In the genomic region with DNA sequence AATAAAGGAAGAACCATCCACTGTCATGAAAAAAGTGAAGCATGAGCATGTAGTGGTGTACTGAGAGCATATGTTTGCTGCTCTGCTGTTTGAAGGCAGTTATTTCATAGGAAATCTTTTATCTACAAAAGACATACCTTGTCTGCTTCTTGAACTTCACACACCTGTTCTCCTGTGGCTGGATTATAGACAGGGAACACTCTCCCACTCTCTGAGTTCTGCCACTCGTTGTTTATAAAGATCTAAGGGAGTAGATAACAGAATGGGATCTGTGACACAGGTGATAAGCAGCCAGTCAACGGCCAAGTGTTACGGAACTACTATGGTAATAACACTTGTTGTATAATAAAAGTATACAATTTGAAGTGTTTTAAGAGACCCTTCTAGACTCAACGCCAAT, we compare ENCODE assay signal across 2 cellular contexts.
A peak's percentile ranks its signal among the peaks of the same experiment; 100 is the strongest.
TF ChIP-seq lines count a peak whose summit lies in the region.

No MANE protein-coding gene starts in this region.

TF ChIP-seq in A549, 52 proteins besides CTCF, POLR2A, EP300 and RAD21:
- TF ChIP-seq HOXA7 (CRISPR knock-in tag; IDR thresholded peaks at IDR 0.05): no peak
- TF ChIP-seq ZSCAN20 (CRISPR knock-in tag; IDR thresholded peaks at IDR 0.05): no peak
- no peak for TF ChIP-seq SREBF2 (IDR thresholded peaks at IDR 0.05)
- no peak for TF ChIP-seq SMC3 (IDR thresholded peaks at IDR 0.05)
TF ChIP-seq in A549: peak in this region for 0.

TF ChIP-seq in K562, 482 proteins besides CTCF, POLR2A, EP300 and RAD21 (continues in another document):
- TF ChIP-seq ZSCAN29 (IDR thresholded peaks at IDR 0.05) (no peak), ZNF347 (CRISPR knock-in tag; IDR thresholded peaks at IDR 0.05; ENCODE audit: low read depth) (no peak), FOXK2 (conservative IDR thresholded peaks at IDR 0.05 in 1 of 2, IDR thresholded peaks at IDR 0.05 in 1 of 2; ENCODE audit: low read depth in 2 of 2) (peak in 1 of 2 experiments; percentile 53; a peak in 1 of 4 replicates), TBP (optimal IDR thresholded peaks at IDR 0.05; ENCODE audit: low read depth, low read length) (no peak), TEAD4 (IDR thresholded peaks at IDR 0.05; ENCODE audit: low read length) (peak; percentile 96), TEAD4 (CRISPR knock-in tag; IDR thresholded peaks at IDR 0.05; ENCODE audit: borderline replicate concordance) (no peak), ARID1B (IDR thresholded peaks at IDR 0.05) (peak; percentile 89), ZNF41 (CRISPR knock-in tag; conservative IDR thresholded peaks at IDR 0.05) (no peak), MEIS2 (IDR thresholded peaks at IDR 0.05; ENCODE audit: partially characterized antibody) (peak; percentile 18), MTA2 (IDR thresholded peaks at IDR 0.05; ENCODE audit: low read depth) (peak; percentile 71; the same call in 1 of the 2 replicates), RCOR1 (IDR thresholded peaks at IDR 0.05; ENCODE audit: borderline replicate concordance in 1 of 2, low read depth in 2 of 2, low read length in 2 of 2) (peak in 1 of 2 experiments; percentile 12; a peak in 1 of 4 replicates), GATAD2B (IDR thresholded peaks at IDR 0.05; ENCODE audit: borderline replicate concordance) (0 out of 2 replicates have a peak, but pooled peaks have one; percentile 28), GATA2 (CRISPR knock-in tag; IDR thresholded peaks at IDR 0.05) (peak; percentile 60), POU5F1 (IDR thresholded peaks at IDR 0.05; ENCODE audit: borderline replicate concordance, low read depth, low read length, partially characterized antibody) (no peak), NFE2 (IDR thresholded peaks at IDR 0.05; ENCODE audit: low read depth) (peak; percentile 7; the same call in 1 of the 2 replicates), SMARCE1 (IDR thresholded peaks at IDR 0.05) (peak; percentile 68; the same call in 1 of the 2 replicates), PML (IDR thresholded peaks at IDR 0.05; ENCODE audit: low read length) (peak; percentile 90), TCF3 (CRISPR knock-in tag; IDR thresholded peaks at IDR 0.05) (peak; percentile 79), ZEB2 (IDR thresholded peaks at IDR 0.05) (peak; percentile 93), CCNT2 (IDR thresholded peaks at IDR 0.05; ENCODE audit: borderline replicate concordance, extremely low read depth, insufficient read length, low read depth, low read length) (peak; percentile 56), CBFA2T2 (conservative IDR thresholded peaks at IDR 0.05) (peak; percentile 88), POLR2AphosphoS5 (IDR thresholded peaks at IDR 0.05; ENCODE audit: control insufficient read depth, insufficient read depth, low read depth, low read length) (peak; percentile 74), NFIC (IDR thresholded peaks at IDR 0.05) (peak; percentile 57), CXXC5 (CRISPR knock-in tag; IDR thresholded peaks at IDR 0.05) (peak; percentile 50), STAT5A (IDR thresholded peaks at IDR 0.05; ENCODE audit: borderline replicate concordance, low read length) (peak; percentile 69), MYNN (IDR thresholded peaks at IDR 0.05) (no peak), MYNN (CRISPR knock-in tag; IDR thresholded peaks at IDR 0.05) (no peak), SMARCA4 (IDR thresholded peaks at IDR 0.05) (peak; percentile 78; the same call in 1 of the 2 replicates)
- TF ChIP-seq, protein P1, sequence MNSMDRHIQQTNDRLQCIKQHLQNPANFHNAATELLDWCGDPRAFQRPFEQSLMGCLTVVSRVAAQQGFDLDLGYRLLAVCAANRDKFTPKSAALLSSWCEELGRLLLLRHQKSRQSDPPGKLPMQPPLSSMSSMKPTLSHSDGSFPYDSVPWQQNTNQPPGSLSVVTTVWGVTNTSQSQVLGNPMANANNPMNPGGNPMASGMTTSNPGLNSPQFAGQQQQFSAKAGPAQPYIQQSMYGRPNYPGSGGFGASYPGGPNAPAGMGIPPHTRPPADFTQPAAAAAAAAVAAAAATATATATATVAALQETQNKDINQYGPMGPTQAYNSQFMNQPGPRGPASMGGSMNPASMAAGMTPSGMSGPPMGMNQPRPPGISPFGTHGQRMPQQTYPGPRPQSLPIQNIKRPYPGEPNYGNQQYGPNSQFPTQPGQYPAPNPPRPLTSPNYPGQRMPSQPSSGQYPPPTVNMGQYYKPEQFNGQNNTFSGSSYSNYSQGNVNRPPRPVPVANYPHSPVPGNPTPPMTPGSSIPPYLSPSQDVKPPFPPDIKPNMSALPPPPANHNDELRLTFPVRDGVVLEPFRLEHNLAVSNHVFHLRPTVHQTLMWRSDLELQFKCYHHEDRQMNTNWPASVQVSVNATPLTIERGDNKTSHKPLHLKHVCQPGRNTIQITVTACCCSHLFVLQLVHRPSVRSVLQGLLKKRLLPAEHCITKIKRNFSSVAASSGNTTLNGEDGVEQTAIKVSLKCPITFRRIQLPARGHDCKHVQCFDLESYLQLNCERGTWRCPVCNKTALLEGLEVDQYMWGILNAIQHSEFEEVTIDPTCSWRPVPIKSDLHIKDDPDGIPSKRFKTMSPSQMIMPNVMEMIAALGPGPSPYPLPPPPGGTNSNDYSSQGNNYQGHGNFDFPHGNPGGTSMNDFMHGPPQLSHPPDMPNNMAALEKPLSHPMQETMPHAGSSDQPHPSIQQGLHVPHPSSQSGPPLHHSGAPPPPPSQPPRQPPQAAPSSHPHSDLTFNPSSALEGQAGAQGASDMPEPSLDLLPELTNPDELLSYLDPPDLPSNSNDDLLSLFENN (IDR thresholded peaks at IDR 0.05; ENCODE audit: low read depth in 2 of 2, low read length in 2 of 2): 0 out of 4 replicates have a peak, but pooled peaks of 1 of the 2 experiments have one; percentile 18
- TF ChIP-seq, protein P2, sequence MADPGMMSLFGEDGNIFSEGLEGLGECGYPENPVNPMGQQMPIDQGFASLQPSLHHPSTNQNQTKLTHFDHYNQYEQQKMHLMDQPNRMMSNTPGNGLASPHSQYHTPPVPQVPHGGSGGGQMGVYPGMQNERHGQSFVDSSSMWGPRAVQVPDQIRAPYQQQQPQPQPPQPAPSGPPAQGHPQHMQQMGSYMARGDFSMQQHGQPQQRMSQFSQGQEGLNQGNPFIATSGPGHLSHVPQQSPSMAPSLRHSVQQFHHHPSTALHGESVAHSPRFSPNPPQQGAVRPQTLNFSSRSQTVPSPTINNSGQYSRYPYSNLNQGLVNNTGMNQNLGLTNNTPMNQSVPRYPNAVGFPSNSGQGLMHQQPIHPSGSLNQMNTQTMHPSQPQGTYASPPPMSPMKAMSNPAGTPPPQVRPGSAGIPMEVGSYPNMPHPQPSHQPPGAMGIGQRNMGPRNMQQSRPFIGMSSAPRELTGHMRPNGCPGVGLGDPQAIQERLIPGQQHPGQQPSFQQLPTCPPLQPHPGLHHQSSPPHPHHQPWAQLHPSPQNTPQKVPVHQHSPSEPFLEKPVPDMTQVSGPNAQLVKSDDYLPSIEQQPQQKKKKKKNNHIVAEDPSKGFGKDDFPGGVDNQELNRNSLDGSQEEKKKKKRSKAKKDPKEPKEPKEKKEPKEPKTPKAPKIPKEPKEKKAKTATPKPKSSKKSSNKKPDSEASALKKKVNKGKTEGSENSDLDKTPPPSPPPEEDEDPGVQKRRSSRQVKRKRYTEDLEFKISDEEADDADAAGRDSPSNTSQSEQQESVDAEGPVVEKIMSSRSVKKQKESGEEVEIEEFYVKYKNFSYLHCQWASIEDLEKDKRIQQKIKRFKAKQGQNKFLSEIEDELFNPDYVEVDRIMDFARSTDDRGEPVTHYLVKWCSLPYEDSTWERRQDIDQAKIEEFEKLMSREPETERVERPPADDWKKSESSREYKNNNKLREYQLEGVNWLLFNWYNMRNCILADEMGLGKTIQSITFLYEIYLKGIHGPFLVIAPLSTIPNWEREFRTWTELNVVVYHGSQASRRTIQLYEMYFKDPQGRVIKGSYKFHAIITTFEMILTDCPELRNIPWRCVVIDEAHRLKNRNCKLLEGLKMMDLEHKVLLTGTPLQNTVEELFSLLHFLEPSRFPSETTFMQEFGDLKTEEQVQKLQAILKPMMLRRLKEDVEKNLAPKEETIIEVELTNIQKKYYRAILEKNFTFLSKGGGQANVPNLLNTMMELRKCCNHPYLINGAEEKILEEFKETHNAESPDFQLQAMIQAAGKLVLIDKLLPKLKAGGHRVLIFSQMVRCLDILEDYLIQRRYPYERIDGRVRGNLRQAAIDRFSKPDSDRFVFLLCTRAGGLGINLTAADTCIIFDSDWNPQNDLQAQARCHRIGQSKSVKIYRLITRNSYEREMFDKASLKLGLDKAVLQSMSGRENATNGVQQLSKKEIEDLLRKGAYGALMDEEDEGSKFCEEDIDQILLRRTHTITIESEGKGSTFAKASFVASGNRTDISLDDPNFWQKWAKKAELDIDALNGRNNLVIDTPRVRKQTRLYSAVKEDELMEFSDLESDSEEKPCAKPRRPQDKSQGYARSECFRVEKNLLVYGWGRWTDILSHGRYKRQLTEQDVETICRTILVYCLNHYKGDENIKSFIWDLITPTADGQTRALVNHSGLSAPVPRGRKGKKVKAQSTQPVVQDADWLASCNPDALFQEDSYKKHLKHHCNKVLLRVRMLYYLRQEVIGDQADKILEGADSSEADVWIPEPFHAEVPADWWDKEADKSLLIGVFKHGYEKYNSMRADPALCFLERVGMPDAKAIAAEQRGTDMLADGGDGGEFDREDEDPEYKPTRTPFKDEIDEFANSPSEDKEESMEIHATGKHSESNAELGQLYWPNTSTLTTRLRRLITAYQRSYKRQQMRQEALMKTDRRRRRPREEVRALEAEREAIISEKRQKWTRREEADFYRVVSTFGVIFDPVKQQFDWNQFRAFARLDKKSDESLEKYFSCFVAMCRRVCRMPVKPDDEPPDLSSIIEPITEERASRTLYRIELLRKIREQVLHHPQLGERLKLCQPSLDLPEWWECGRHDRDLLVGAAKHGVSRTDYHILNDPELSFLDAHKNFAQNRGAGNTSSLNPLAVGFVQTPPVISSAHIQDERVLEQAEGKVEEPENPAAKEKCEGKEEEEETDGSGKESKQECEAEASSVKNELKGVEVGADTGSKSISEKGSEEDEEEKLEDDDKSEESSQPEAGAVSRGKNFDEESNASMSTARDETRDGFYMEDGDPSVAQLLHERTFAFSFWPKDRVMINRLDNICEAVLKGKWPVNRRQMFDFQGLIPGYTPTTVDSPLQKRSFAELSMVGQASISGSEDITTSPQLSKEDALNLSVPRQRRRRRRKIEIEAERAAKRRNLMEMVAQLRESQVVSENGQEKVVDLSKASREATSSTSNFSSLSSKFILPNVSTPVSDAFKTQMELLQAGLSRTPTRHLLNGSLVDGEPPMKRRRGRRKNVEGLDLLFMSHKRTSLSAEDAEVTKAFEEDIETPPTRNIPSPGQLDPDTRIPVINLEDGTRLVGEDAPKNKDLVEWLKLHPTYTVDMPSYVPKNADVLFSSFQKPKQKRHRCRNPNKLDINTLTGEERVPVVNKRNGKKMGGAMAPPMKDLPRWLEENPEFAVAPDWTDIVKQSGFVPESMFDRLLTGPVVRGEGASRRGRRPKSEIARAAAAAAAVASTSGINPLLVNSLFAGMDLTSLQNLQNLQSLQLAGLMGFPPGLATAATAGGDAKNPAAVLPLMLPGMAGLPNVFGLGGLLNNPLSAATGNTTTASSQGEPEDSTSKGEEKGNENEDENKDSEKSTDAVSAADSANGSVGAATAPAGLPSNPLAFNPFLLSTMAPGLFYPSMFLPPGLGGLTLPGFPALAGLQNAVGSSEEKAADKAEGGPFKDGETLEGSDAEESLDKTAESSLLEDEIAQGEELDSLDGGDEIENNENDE (IDR thresholded peaks at IDR 0.05; ENCODE audit: low read depth, low read length): no peak
- TF ChIP-seq, protein P3, sequence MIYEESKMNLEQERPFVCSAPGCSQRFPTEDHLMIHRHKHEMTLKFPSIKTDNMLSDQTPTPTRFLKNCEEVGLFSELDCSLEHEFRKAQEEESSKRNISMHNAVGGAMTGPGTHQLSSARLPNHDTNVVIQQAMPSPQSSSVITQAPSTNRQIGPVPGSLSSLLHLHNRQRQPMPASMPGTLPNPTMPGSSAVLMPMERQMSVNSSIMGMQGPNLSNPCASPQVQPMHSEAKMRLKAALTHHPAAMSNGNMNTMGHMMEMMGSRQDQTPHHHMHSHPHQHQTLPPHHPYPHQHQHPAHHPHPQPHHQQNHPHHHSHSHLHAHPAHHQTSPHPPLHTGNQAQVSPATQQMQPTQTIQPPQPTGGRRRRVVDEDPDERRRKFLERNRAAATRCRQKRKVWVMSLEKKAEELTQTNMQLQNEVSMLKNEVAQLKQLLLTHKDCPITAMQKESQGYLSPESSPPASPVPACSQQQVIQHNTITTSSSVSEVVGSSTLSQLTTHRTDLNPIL (CRISPR knock-in tag; IDR thresholded peaks at IDR 0.05): no peak
- TF ChIP-seq, protein P4, sequence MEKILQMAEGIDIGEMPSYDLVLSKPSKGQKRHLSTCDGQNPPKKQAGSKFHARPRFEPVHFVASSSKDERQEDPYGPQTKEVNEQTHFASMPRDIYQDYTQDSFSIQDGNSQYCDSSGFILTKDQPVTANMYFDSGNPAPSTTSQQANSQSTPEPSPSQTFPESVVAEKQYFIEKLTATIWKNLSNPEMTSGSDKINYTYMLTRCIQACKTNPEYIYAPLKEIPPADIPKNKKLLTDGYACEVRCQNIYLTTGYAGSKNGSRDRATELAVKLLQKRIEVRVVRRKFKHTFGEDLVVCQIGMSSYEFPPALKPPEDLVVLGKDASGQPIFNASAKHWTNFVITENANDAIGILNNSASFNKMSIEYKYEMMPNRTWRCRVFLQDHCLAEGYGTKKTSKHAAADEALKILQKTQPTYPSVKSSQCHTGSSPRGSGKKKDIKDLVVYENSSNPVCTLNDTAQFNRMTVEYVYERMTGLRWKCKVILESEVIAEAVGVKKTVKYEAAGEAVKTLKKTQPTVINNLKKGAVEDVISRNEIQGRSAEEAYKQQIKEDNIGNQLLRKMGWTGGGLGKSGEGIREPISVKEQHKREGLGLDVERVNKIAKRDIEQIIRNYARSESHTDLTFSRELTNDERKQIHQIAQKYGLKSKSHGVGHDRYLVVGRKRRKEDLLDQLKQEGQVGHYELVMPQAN (IDR thresholded peaks at IDR 0.05; ENCODE audit: borderline replicate concordance): no peak
- TF ChIP-seq, protein P5, sequence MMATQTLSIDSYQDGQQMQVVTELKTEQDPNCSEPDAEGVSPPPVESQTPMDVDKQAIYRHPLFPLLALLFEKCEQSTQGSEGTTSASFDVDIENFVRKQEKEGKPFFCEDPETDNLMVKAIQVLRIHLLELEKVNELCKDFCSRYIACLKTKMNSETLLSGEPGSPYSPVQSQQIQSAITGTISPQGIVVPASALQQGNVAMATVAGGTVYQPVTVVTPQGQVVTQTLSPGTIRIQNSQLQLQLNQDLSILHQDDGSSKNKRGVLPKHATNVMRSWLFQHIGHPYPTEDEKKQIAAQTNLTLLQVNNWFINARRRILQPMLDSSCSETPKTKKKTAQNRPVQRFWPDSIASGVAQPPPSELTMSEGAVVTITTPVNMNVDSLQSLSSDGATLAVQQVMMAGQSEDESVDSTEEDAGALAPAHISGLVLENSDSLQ (IDR thresholded peaks at IDR 0.05): peak; percentile 44; the same call in 1 of the 2 replicates
- TF ChIP-seq, protein P6, sequence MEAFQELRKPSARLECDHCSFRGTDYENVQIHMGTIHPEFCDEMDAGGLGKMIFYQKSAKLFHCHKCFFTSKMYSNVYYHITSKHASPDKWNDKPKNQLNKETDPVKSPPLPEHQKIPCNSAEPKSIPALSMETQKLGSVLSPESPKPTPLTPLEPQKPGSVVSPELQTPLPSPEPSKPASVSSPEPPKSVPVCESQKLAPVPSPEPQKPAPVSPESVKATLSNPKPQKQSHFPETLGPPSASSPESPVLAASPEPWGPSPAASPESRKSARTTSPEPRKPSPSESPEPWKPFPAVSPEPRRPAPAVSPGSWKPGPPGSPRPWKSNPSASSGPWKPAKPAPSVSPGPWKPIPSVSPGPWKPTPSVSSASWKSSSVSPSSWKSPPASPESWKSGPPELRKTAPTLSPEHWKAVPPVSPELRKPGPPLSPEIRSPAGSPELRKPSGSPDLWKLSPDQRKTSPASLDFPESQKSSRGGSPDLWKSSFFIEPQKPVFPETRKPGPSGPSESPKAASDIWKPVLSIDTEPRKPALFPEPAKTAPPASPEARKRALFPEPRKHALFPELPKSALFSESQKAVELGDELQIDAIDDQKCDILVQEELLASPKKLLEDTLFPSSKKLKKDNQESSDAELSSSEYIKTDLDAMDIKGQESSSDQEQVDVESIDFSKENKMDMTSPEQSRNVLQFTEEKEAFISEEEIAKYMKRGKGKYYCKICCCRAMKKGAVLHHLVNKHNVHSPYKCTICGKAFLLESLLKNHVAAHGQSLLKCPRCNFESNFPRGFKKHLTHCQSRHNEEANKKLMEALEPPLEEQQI (IDR thresholded peaks at IDR 0.05): peak; percentile 40; the same call in 1 of the 2 replicates
